ENCODE assay signal across 27 cellular contexts in genomic region chr5:5609935-5610334, GRCh38.
"Had no signal": no experiment of that assay in that cellular context is flagged by ENCODE, and none has a peak within 500 bp of the region (broad histone marks: within the 10 kb centered on the region; RNA-seq: fewer than 3 reads in every experiment).

No MANE protein-coding gene starts in this region.

- H3K4me1 ChIP-seq: stomach, suprapubic skin, testis, thyroid gland, tibial artery, tibial nerve, transverse colon, upper lobe of left lung, upper lobe of right lung, uterus, vagina had no signal

- H3K9me3 ChIP-seq: stomach, suprapubic skin, testis, thoracic aorta, thyroid gland, tibial artery, tibial nerve, transverse colon, upper lobe of left lung, upper lobe of right lung, uterus, vagina had no signal

- H3K27me3 ChIP-seq: stomach, suprapubic skin, testis, thyroid gland, tibial artery, tibial nerve, transverse colon, upper lobe of left lung, upper lobe of right lung, uterus, vagina had no signal

- H3K4me3 ChIP-seq: stomach, suprapubic skin, testis, thoracic aorta, thyroid gland, tibial artery, tibial nerve, transverse colon, upper lobe of left lung, upper lobe of right lung, uterus, vagina had no signal

- H3K36me3 ChIP-seq: stomach, suprapubic skin, thoracic aorta, thyroid gland, tibial artery, tibial nerve, transverse colon, upper lobe of left lung, upper lobe of right lung, uterus, vagina had no signal

- H3K27ac ChIP-seq: stomach, suprapubic skin, testis, thoracic aorta, thyroid gland, tibial artery, tibial nerve, transverse colon, upper lobe of left lung, upper lobe of right lung, uterus, vagina had no signal

- FAIRE-seq: urothelium cell line had no signal

- ATAC-seq: stimulated activated effector memory CD8-positive, alpha-beta T cell treated with anti-CD3 and anti-CD28 coated beads, Interleukin-12 subunit alpha, Interleukin-12 subunit beta, amount 100 ng/mL, for 72 hours; stimulated activated memory B cell treated with anti-CD40 and anti-IgM and Interleukin-4, amounts not matched to agents 10 μg/mL and 1 μg/mL and 100 μg/mL, for 72 hours; stimulated activated naive B cell treated with anti-CD40 and anti-IgM and Interleukin-4, amounts not matched to agents 10 μg/mL and 1 μg/mL and 100 μg/mL, for 72 hours; stimulated activated naive CD8-positive, alpha-beta T cell treated with anti-CD3 and anti-CD28 coated beads, Interleukin-15, amount 100 ng/mL, for 72 hours; stimulated activated naive CD8-positive, alpha-beta T cell treated with anti-CD3 and anti-CD28 coated beads, Interleukin-15, Interleukin-2, amounts not matched to agents 100 U/mL and 50 U/mL, for 24 hours; upper lobe of right lung had no signal

- DNase-seq: stimulated activated CD4-positive, alpha-beta T cell treated with anti-CD3 and anti-CD28 coated beads, Interleukin-2, amount 100 ng/mL, for 48 hours; stimulated activated CD4-positive, alpha-beta T cell treated with anti-CD3 and anti-CD28 coated beads, Interleukin-4, amount 100 ng/mL, for 1 hour; stimulated activated CD4-positive, alpha-beta T cell treated with anti-CD3 and anti-CD28 coated beads, Interleukin-4, amount 100 ng/mL, for 24 hours; stimulated activated CD4-positive, alpha-beta T cell treated with anti-CD3 and anti-CD28 coated beads, Interleukin-4, amount 100 ng/mL, for 4 hours; stimulated activated CD8-positive, alpha-beta memory T cell treated with anti-CD3 and anti-CD28 coated beads, Interleukin-4, amount 100 ng/mL, for 48 hours; stimulated activated naive B cell treated with anti-CD40 and anti-IgM and Interleukin-4, amounts not matched to agents 10 μg/mL and 1 μg/mL and 100 μg/mL, for 72 hours; stimulated activated naive CD4-positive, alpha-beta T cell; stimulated activated naive CD4-positive, alpha-beta T cell treated with Interleukin-2 at 50 U/mL for 16 hours; stimulated activated naive CD8-positive, alpha-beta T cell treated with anti-CD3 and anti-CD28 coated beads, Interleukin-15, amount 100 ng/mL, for 72 hours; stimulated activated naive CD8-positive, alpha-beta T cell treated with anti-CD3 and anti-CD28 coated beads, Interleukin-15, Interleukin-2, amounts not matched to agents 100 U/mL and 50 U/mL, for 24 hours; stomach; substantia nigra; testis; thyroid gland; tibial artery; transverse colon; trophoblast cell; upper lobe of right lung; uterus had no signal
